13 cellular contexts compared by ENCODE assay signal in the genomic region with DNA sequence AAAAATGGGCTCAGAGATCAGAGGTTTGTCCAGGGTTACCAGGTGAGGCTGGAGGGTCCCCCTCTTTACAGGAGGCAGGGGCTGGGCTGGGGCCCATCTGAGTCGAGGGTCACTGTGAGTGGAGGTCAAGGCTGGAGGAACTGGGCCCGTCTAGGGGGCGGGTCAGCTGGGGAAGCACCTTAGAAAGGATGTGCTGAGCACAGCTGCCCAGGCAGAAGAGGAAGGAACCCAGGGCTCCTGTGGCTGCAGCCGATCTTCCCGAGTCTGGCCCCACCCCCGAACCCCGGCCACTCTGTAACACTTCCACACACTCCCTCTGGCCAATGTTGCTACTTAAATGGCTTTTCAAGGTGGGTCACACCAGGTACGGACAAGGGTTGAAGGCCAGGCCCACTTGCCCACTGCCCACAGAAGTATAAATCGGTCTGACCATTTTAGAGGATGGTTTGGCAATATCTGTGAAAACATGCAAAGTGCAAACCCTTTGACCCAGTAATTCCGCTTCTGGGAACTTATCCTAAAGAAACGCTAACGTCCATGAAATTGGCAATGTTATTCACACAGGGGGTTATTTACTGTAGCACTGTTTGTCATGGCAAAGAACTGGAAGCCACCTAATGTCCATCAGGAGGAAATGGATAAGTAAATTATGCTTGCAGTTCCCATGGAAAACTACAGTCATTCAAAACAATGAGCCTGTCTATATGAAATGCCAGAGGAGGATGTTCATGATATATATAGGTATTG. TPM values are rescaled to one million over a fixed set of nuclear protein-coding genes. Genes with fewer than 3 reads are reported as not detected.
DNase-seq lines count a peak whose midpoint lies in the region; ATAC-seq, FAIRE-seq and TF ChIP-seq lines count a peak whose summit lies in the region.
"Had no signal": no experiment of that assay in that cellular context is flagged by ENCODE, and none has a peak within 500 bp of the region (broad histone marks: within the 10 kb centered on the region; RNA-seq: fewer than 3 reads in every experiment).

No MANE protein-coding gene starts in this region.

- no peaks in the 10 kb centered on the region for H3K36me3 ChIP-seq in pancreas
- H3K36me3 ChIP-seq: uterus had no signal

- FAIRE-seq in pancreas (lab: Jason Lieb, UNC): no peak

- intact Hi-C loops in Right ventricle myocardium superior (cut with DNase I): no loop called here
- intact Hi-C loops in pancreas (cut with DNase I): no loop called here

- no peaks in the 10 kb centered on the region for H3K9me3 ChIP-seq in pancreas
- H3K9me3 ChIP-seq: uterus had no signal

- H3K4me3 ChIP-seq in GM12865 (ENCODE audit: low read depth, low read length) (no peak overlapping the region), pancreas (no peak overlapping the region)
- H3K4me3 ChIP-seq: uterus had no signal

- peaks cover 0 to 9% (median 0%) of the 10 kb centered on the region in 3 donors for H3K4me1 ChIP-seq in pancreas
- H3K4me1 ChIP-seq: uterus had no signal

- TF ChIP-seq CTCF in GM12865 (IDR thresholded peaks at IDR 0.05; ENCODE audit: insufficient read depth, low read depth, low read length, missing control alignments) (no peak), pancreas (IDR thresholded peaks at IDR 0.05) (no peak)

- H3K27me3 ChIP-seq in pancreas: no peaks in the 10 kb centered on the region
- H3K27me3 ChIP-seq: uterus had no signal

- ATAC-seq in Right ventricle myocardium superior (ENCODE audit: poor library complexity) (peak; percentile 60), pancreas (peak in 3 of 4 donors; percentile 22 to 43 (median 29)), GM18867 (IDR thresholded peaks at IDR 0.05; ENCODE audit: unreplicated experiment) (no peak), HG03097 (IDR thresholded peaks at IDR 0.05; ENCODE audit: low FRiP score, unreplicated experiment) (no peak)
- ATAC-seq: activated CD4-positive, alpha-beta T cell treated with anti-CD3 and anti-CD28 coated beads for 36 hours had no signal

- DNase-seq in GM12865 (ENCODE audit: low read depth): peak; percentile 21
- peak; percentile 26 for DNase-seq in SK-MEL-5 (ENCODE audit: low read depth, low spot score)
- DNase-seq in Right ventricle myocardium superior: peak; percentile 59
- no peak for DNase-seq in pancreas
- no peak for DNase-seq in kidney tubule cell (ENCODE audit: low spot score)
- no peak for DNase-seq in T-helper 1 cell
- DNase-seq: activated CD4-positive, alpha-beta T cell treated with anti-CD3 and anti-CD28 coated beads for 36 hours; activated gamma-delta T cell; DMS79; mammary epithelial cell; uterus had no signal

- 63 to 73% methylated on average over 12 of the region's 12 CpGs for WGBS in pancreas, 2 donors

- no peak overlapping the region for H3K27ac ChIP-seq in pancreas
- H3K27ac ChIP-seq: uterus had no signal

- in situ Hi-C loops in SK-MEL-5 (cut with HindIII; ENCODE audit: low pct_unique_long_range_greater_than_20kb, low sequenced_read_pairs): no loop called here

RNA-seq across cellular contexts. Expression of a gene that starts 30.5 kb away (rescaled TPM):
- 28.5 and 31.1 TPM in 2 replicates for total RNA-seq in SK-MEL-5 (2014; rRNA removed; shearing (Covaris generic))
- polyA plus RNA-seq in SK-MEL-5 (2015; cell fraction: cytosol; rRNA removed): 157 and 182 TPM in 2 replicates
- polyA plus RNA-seq in SK-MEL-5 (2015; cell fraction: nucleus; rRNA removed): 92.1 and 104 TPM in 2 replicates
- total RNA-seq in Right ventricle myocardium superior (21.8 TPM), pancreas (10 to 100 TPM; 47.7 to 85.4 (median 69.1) TPM)
- polyA plus RNA-seq in pancreas: 10 to 100 TPM; 25.4 to 56.5 TPM

RNA-seq across cellular contexts. Expression of a gene that starts 55.9 kb away (rescaled TPM):
- 11.9 and 15.1 TPM in 2 replicates for total RNA-seq in SK-MEL-5 (2014; rRNA removed; shearing (Covaris generic))
- polyA plus RNA-seq in SK-MEL-5 (2015; cell fraction: cytosol; rRNA removed): 13.6 and 15.4 TPM in 2 replicates
- polyA plus RNA-seq in SK-MEL-5 (2015; cell fraction: nucleus; rRNA removed): 3.7 and 8.8 TPM in 2 replicates
- total RNA-seq in Right ventricle myocardium superior (4.5 TPM), pancreas (1 to 10 TPM; 3.0 to 6.2 (median 3.8) TPM)
- 1 to 10 TPM; 6.4 to 6.8 TPM for polyA plus RNA-seq in pancreas

RNA-seq across cellular contexts. Expression of a gene that starts 56.8 kb away (rescaled TPM):
- 26.5 and 30.8 TPM in 2 replicates for total RNA-seq in SK-MEL-5 (2014; rRNA removed; shearing (Covaris generic))
- polyA plus RNA-seq in SK-MEL-5 (2015; cell fraction: cytosol; rRNA removed): 21.5 and 27.2 TPM in 2 replicates
- 21.4 and 29.9 TPM in 2 replicates for polyA plus RNA-seq in SK-MEL-5 (2015; cell fraction: nucleus; rRNA removed)
- total RNA-seq in Right ventricle myocardium superior: 5.0 TPM
- 100 to 1,000 TPM in 1 of 6 donors, 10 to 100 TPM in 3, 1 to 10 TPM in 2; 6.8 to 134 (median 12.6) TPM for total RNA-seq in pancreas
- polyA plus RNA-seq in pancreas: 10 to 100 TPM; 73.6 to 82.8 TPM

Comparison
In these comparisons a context has a peak if more than half of its experiments do, and no peak if none do; other contexts are left out.
1. DNase-seq: peak in GM12865 (single experiment), SK-MEL-5 (single experiment) and Right ventricle myocardium superior (single experiment); none in pancreas (0 of 6), kidney tubule cell (single experiment) and T-helper 1 cell (0 of 5).
2. ATAC-seq: peak in Right ventricle myocardium superior (single experiment) and pancreas (3 of 4); none in GM18867 (single experiment) and HG03097 (single experiment).